23 cellular contexts compared by ENCODE assay signal in the genomic region with DNA sequence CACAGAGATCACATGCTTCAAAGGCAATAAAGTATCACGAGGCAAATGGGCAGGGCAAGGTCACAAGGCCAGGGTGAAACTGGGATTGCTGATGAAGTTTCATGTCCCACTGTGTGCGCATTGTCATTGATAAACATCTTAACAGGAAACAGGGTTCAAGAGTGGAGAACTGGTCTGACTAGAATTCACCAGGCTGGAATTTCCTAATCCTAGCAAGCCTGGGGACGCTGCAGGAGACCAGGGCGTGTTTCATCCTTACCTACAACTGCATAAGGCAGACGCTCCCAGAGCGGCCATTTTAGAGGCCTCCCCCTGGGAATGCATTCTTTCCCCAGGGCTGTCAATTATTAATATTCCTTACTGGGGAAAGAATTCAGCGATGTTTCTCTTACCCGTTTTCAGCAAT.
"Had no signal": no experiment of that assay in that cellular context is flagged by ENCODE, and none has a peak within 500 bp of the region (broad histone marks: within the 10 kb centered on the region; RNA-seq: fewer than 3 reads in every experiment).

No MANE protein-coding gene starts in this region.

- H3K27me3 Mint-ChIP-seq: activated naive CD8-positive, alpha-beta T cell; naive B cell; stimulated activated memory B cell treated with anti-CD40 and anti-IgM and Interleukin-4, amounts not matched to agents 10 μg/mL and 1 μg/mL and 100 μg/mL, for 72 hours had no signal

- H3K27ac Mint-ChIP-seq: activated naive CD8-positive, alpha-beta T cell; activated T-helper 2 cell treated with anti-CD3 and anti-CD28 coated beads, Interferon-gamma antibody, Interleukin-2, Interleukin-4, amounts not matched to agents 10 μg/mL and 5 μg/mL and 100 μg/mL, durations not matched to agents 14 hours and 24 hours and 36 hours; naive B cell; stimulated activated memory B cell treated with anti-CD40 and anti-IgM and Interleukin-4, amounts not matched to agents 10 μg/mL and 1 μg/mL and 100 μg/mL, for 72 hours had no signal

- DNase-seq: activated CD4-positive, alpha-beta T cell treated with anti-CD3 and anti-CD28 coated beads for 4 hours; activated CD4-positive, alpha-beta T cell treated with anti-CD3 and anti-CD28 coated beads, Interleukin-2, amount 50 U/mL, for 48 hours; activated CD4-positive, CD25-positive, alpha-beta regulatory T cell; activated CD8-positive, alpha-beta memory T cell treated with anti-CD3 and anti-CD28 coated beads, Interleukin-2, amount 50 U/mL, for 48 hours; activated naive CD4-positive, alpha-beta T cell; activated T-cell treated with anti-CD3 and anti-CD28 coated beads, Interleukin-2, amount 50 U/mL, for 4 hours; adrenal gland; brain microvascular endothelial cell; caudate nucleus; effector memory CD4-positive, alpha-beta T cell; hypothalamus; immature natural killer cell; lower lobe of right lung; naive B cell; nucleus accumbens; small intestine; stimulated activated CD4-positive, alpha-beta T cell treated with anti-CD3 and anti-CD28 coated beads, Interleukin-2, amount 100 ng/mL, for 24 hours; stomach had no signal

- ATAC-seq: activated T-cell treated with anti-CD3 and anti-CD28 coated beads, Interleukin-2, amount 50 U/mL, for 4 hours; left lobe of liver; lower lobe of right lung; sciatic nerve; stimulated activated memory B cell treated with anti-CD40 and anti-IgM and Interleukin-4, amounts not matched to agents 10 μg/mL and 1 μg/mL and 100 μg/mL, for 72 hours had no signal

- H3K4me3 Mint-ChIP-seq: activated naive CD8-positive, alpha-beta T cell; activated T-cell treated with anti-CD3 and anti-CD28 coated beads, Interleukin-2, amount 50 U/mL, for 4 hours; immature natural killer cell; naive B cell; stimulated activated memory B cell treated with anti-CD40 and anti-IgM and Interleukin-4, amounts not matched to agents 10 μg/mL and 1 μg/mL and 100 μg/mL, for 72 hours had no signal
